ENCODE assay signal across 18 cellular contexts in genomic region chr10:19941206-19941880, GRCh38.
"Had no signal": no experiment of that assay in that cellular context is flagged by ENCODE, and none has a peak within 500 bp of the region (broad histone marks: within the 10 kb centered on the region; RNA-seq: fewer than 3 reads in every experiment).

No MANE protein-coding gene starts in this region.

- H3K9me3 ChIP-seq: esophagus muscularis mucosa, gastrocnemius medialis, left lung, lower lobe of right lung, thyroid gland, upper lobe of left lung, uterus had no signal

- H3K27me3 ChIP-seq: esophagus muscularis mucosa, gastrocnemius medialis, left lung, thyroid gland, upper lobe of left lung, uterus had no signal

- ATAC-seq: effector memory CD8-positive, alpha-beta T cell; gastrocnemius medialis; left lung; lower lobe of right lung; sciatic nerve had no signal

- DNase-seq: effector memory CD8-positive, alpha-beta T cell; gastrocnemius medialis; islet precursor cell; left lung; lower lobe of right lung; naive B cell; occipital lobe; stimulated activated CD4-positive, alpha-beta T cell treated with anti-CD3 and anti-CD28 coated beads, Interleukin-12 subunit alpha, Interleukin-12 subunit beta, amount 100 ng/mL, for 4 hours; stimulated activated naive CD4-positive, alpha-beta T cell treated with Interleukin-2 at 50 U/mL for 16 hours; thyroid gland; upper lobe of left lung; uterus had no signal

- H3K27ac Mint-ChIP-seq: dendritic cell treated with granulocyte-macrophage colony-stimulating factor and Interleukin-4, amounts not matched to agents 40 ng/mL and 50 ng/mL, for 4 days; effector memory CD8-positive, alpha-beta T cell; memory B cell had no signal

- H3K4me3 ChIP-seq: esophagus muscularis mucosa, gastrocnemius medialis, left lung, lower lobe of right lung, thyroid gland, upper lobe of left lung, uterus had no signal

- H3K27ac ChIP-seq: epithelial cell of prostate, esophagus muscularis mucosa, left lung, lower lobe of right lung, thyroid gland, upper lobe of left lung had no signal

- H3K27me3 Mint-ChIP-seq: dendritic cell treated with granulocyte-macrophage colony-stimulating factor and Interleukin-4, amounts not matched to agents 40 ng/mL and 50 ng/mL, for 4 days; effector memory CD8-positive, alpha-beta T cell; memory B cell; naive B cell had no signal

- H3K36me3 Mint-ChIP-seq: memory B cell, naive B cell had no signal

- H3K4me1 Mint-ChIP-seq: memory B cell, naive B cell had no signal

- H3K4me3 Mint-ChIP-seq: dendritic cell treated with granulocyte-macrophage colony-stimulating factor and Interleukin-4, amounts not matched to agents 40 ng/mL and 50 ng/mL, for 4 days; effector memory CD8-positive, alpha-beta T cell; memory B cell; naive B cell; nephron had no signal

- H3K36me3 ChIP-seq: esophagus muscularis mucosa, gastrocnemius medialis, left lung, lower lobe of right lung, thyroid gland, upper lobe of left lung, uterus had no signal

- H3K4me1 ChIP-seq: thyroid gland, uterus had no signal
